In the genomic region with DNA sequence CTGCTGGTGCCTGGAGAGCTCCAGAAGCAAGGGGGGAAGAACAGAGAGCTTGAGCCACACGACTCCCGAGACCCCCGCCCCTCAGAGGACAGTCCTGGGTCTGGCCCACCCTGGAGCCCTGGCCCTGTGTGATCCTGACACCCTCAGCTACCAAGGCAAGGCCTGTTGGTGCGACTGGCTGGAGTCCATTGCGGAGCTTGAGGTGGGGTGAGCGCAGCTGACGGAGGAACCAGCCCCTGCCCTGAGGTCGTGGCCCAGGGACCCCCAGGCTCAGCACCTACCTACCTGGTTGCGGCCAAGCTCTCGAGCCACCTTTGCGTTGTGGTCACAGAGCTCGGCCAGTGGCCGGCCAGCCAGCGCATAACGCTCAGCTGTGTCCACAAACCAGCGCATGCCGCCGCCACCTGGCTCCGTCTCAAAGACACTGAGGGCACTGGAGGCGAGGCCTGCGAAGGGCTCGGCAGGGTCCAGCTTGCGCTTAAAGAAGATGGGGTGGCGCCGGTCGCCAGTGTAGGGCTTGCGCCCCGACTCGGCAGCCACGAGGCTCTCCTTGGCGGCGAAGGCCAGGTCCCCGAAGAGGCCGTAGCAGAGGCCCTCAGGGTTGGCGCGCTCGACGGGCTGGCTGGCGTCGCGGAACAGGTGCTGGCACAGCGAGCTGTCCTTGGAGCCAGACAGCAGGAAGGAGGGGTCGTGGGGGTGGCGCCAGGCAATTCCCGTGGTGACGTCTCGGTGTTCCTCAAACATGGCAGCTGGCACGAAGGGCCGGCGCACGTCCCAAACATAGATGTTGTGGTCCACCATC, we compare ENCODE assay signal across 1 cellular context.
TF ChIP-seq lines count a peak whose summit lies in the region.

No MANE protein-coding gene starts in this region.

TF ChIP-seq in K562, 482 proteins besides CTCF, POLR2A, EP300 and RAD21:
- TF ChIP-seq ZNF143 (CRISPR knock-in tag; IDR thresholded peaks at IDR 0.05), result no peak
- TF ChIP-seq PPARD (CRISPR knock-in tag; IDR thresholded peaks at IDR 0.05), result no peak
- TF ChIP-seq POLR2G (IDR thresholded peaks at IDR 0.05; ENCODE audit: low read depth, low read length), result peak; percentile 44
- TF ChIP-seq ZNF445 (CRISPR knock-in tag; IDR thresholded peaks at IDR 0.05; ENCODE audit: low read depth), result no peak
- no peak for TF ChIP-seq RB1 (IDR thresholded peaks at IDR 0.05; ENCODE audit: low read depth)
- TF ChIP-seq RBFOX2 (IDR thresholded peaks at IDR 0.05; ENCODE audit: low read depth, low read length), result peak; percentile 51; the same call in 1 of the 2 replicates
- TF ChIP-seq, protein P1, sequence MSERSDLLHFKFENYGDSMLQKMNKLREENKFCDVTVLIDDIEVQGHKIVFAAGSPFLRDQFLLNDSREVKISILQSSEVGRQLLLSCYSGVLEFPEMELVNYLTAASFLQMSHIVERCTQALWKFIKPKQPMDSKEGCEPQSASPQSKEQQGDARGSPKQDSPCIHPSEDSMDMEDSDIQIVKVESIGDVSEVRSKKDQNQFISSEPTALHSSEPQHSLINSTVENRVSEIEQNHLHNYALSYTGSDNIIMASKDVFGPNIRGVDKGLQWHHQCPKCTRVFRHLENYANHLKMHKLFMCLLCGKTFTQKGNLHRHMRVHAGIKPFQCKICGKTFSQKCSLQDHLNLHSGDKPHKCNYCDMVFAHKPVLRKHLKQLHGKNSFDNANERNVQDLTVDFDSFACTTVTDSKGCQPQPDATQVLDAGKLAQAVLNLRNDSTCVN (CRISPR knock-in tag; IDR thresholded peaks at IDR 0.05), result no peak
- no peak for TF ChIP-seq ZNF561 (CRISPR knock-in tag; conservative IDR thresholded peaks at IDR 0.05)
- no peak for TF ChIP-seq ZNF717 (CRISPR knock-in tag; IDR thresholded peaks at IDR 0.05)
- TF ChIP-seq, protein P2, sequence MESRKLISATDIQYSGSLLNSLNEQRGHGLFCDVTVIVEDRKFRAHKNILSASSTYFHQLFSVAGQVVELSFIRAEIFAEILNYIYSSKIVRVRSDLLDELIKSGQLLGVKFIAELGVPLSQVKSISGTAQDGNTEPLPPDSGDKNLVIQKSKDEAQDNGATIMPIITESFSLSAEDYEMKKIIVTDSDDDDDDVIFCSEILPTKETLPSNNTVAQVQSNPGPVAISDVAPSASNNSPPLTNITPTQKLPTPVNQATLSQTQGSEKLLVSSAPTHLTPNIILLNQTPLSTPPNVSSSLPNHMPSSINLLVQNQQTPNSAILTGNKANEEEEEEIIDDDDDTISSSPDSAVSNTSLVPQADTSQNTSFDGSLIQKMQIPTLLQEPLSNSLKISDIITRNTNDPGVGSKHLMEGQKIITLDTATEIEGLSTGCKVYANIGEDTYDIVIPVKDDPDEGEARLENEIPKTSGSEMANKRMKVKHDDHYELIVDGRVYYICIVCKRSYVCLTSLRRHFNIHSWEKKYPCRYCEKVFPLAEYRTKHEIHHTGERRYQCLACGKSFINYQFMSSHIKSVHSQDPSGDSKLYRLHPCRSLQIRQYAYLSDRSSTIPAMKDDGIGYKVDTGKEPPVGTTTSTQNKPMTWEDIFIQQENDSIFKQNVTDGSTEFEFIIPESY (CRISPR knock-in tag; IDR thresholded peaks at IDR 0.05), result 0 out of 2 replicates have a peak, but pooled peaks have one; percentile 29
- no peak for TF ChIP-seq ZNF324 (CRISPR knock-in tag; IDR thresholded peaks at IDR 0.05)
- TF ChIP-seq HNRNPL (IDR thresholded peaks at IDR 0.05; ENCODE audit: low read depth, low read length), result peak; percentile 69; the same call in 1 of the 2 replicates
- TF ChIP-seq, protein P3, sequence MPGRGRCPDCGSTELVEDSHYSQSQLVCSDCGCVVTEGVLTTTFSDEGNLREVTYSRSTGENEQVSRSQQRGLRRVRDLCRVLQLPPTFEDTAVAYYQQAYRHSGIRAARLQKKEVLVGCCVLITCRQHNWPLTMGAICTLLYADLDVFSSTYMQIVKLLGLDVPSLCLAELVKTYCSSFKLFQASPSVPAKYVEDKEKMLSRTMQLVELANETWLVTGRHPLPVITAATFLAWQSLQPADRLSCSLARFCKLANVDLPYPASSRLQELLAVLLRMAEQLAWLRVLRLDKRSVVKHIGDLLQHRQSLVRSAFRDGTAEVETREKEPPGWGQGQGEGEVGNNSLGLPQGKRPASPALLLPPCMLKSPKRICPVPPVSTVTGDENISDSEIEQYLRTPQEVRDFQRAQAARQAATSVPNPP (IDR thresholded peaks at IDR 0.05; ENCODE audit: borderline replicate concordance, insufficient read depth, insufficient read length), result no peak
- TF ChIP-seq HMGN3 (IDR thresholded peaks at IDR 0.05; ENCODE audit: borderline replicate concordance, extremely low read depth, insufficient read length, low read depth, low read length), result peak; percentile 14
- no peak for TF ChIP-seq SIRT6 (IDR thresholded peaks at IDR 0.05; ENCODE audit: low read depth, low read length)
